8 cellular contexts compared by ENCODE assay signal in genomic region chr15:58331903-58332675, GRCh38.
DNase-seq lines count a peak whose midpoint lies in the region; ATAC-seq and TF ChIP-seq lines count a peak whose summit lies in the region.

No MANE protein-coding gene starts in this region.

- CTCF ChIA-PET in WTC11 (lab: Charles Lee): interaction anchor here (0.7 to 1.1 kb wide), 2 partner anchors 14 to 23 kb away, joined by 4 read pairs; no protein-coding TSS in a partner anchor
- CTCF ChIA-PET in mammary epithelial cell (lab: Charles Lee; ENCODE audit: low non-redundant PET): interaction anchor here (0.7 to 0.8 kb wide), 2 partner anchors 202 to 1412 kb away, joined by 3 read pairs; no protein-coding TSS in a partner anchor

- no peak for TF ChIP-seq CTCF in WTC11 (IDR thresholded peaks at IDR 0.05)
- TF ChIP-seq CTCF in mammary epithelial cell (conservative IDR thresholded peaks at IDR 0.05 in 1 of 2, IDR thresholded peaks at IDR 0.05 in 1 of 2; ENCODE audit: extremely low read depth in 1 of 2, insufficient read depth in 1 of 2, low read depth in 1 of 2, low read length in 2 of 2): no peak
- TF ChIP-seq CTCF in spleen (IDR thresholded peaks at IDR 0.05 in 8 of 11, conservative IDR thresholded peaks at IDR 0.05 in 3 of 11): no peak

- peak overlapping the region; percentile 73 for H3K27ac ChIP-seq in mammary epithelial cell (ENCODE audit: insufficient read depth, low read depth, low read length)
- H3K27ac ChIP-seq in spleen: peak overlapping the region; percentile 61 to 91 (median 84)

- H3K27me3 Mint-ChIP-seq in WTC11 (ENCODE audit: low read depth): no peaks in the 10 kb centered on the region

- peak overlapping the region; percentile 29; the same call in 1 of the 2 replicates for H3K4me3 Mint-ChIP-seq in WTC11

- H3K4me1 ChIP-seq in mammary epithelial cell (ENCODE audit: insufficient read depth, low read length) (peaks cover 22% of the 10 kb centered on the region), spleen (peaks cover 12 to 42% (median 30%) of the 10 kb centered on the region in 6 donors)

- H3K4me3 ChIP-seq in mammary epithelial cell (replicated peaks in 1 of 3; ENCODE audit: insufficient read depth in 1 of 3, low read depth in 2 of 3, low read length in 3 of 3) (no peak overlapping the region), spleen (peak overlapping the region in 1 of 8 donors; percentile 26)

- H3K9me3 ChIP-seq in mammary epithelial cell (replicated peaks; ENCODE audit: insufficient read depth, low read length) (no peaks in the 10 kb centered on the region), spleen (peaks cover 0 to 10% (median 3%) of the 10 kb centered on the region in 8 donors)

- peaks cover 7% of the 10 kb centered on the region for H3K36me3 Mint-ChIP-seq in WTC11

- peaks cover 42% of the 10 kb centered on the region for H3K4me1 Mint-ChIP-seq in WTC11

- intact Hi-C loops in mammary epithelial cell (cut with micrococcal nuclease) (loop anchor here (1.0 kb wide), 1 partner anchor 138 kb away; no protein-coding TSS in a partner anchor), spleen (cut with DNase I; ENCODE audit: low total_unique reads) (loop anchor here (10.0 kb wide), 1 partner anchor 57 kb away; no protein-coding TSS in a partner anchor)

- H3K27me3 ChIP-seq in mammary epithelial cell (ENCODE audit: insufficient read depth, low read length) (no peaks in the 10 kb centered on the region), spleen (replicated peaks in 1 of 7) (no peaks in the 10 kb centered on the region)

- H3K36me3 ChIP-seq in mammary epithelial cell (ENCODE audit: insufficient read depth, low read length): no peaks in the 10 kb centered on the region
- H3K36me3 ChIP-seq in spleen: no peaks in the 10 kb centered on the region

- ATAC-seq in HG03045 (IDR thresholded peaks at IDR 0.05; ENCODE audit: unreplicated experiment) (peak; percentile 84), WTC11 (peak; percentile 77)

- peak; percentile 95 for DNase-seq in NCI-H2171 treated with DMSO at 0.1 percent for 48 hours (lab: John Stamatoyannopoulos, UW)
- DNase-seq in WTC11 (ENCODE audit: low spot score): peak; percentile 38
- DNase-seq in mammary epithelial cell: peak; percentile 98
- peak; percentile 100 for DNase-seq in iris pigment epithelial cell (ENCODE audit: low read depth)
- peak; percentile 92 for DNase-seq in spleen
- DNase-seq in D341Med (ENCODE audit: low spot score): no peak

- POLR2A ChIA-PET in WTC11 (lab: Charles Lee): no interaction called here

- no peaks in the 10 kb centered on the region for H4K20me1 ChIP-seq in mammary epithelial cell (ENCODE audit: insufficient read depth, low read length)

- peak overlapping the region; percentile 86 for H2AFZ ChIP-seq in mammary epithelial cell (ENCODE audit: low read depth, low read length)

- no peaks in the 10 kb centered on the region for H3K79me2 ChIP-seq in mammary epithelial cell (ENCODE audit: insufficient read depth, low read length)

- peak overlapping the region; percentile 34 for H3K4me2 ChIP-seq in mammary epithelial cell (ENCODE audit: insufficient read depth, low read depth, low read length)

- WGBS in mammary epithelial cell (ENCODE audit: low coverage, missing lambda C conversion rate): 6% methylated on average over 7 of the region's 8 CpGs
- WGBS in spleen, 5 donors: 6 to 15% (median 13%) methylated on average over 8 of the region's 8 CpGs

- peak overlapping the region; percentile 40 for H3K9ac ChIP-seq in mammary epithelial cell (ENCODE audit: insufficient read depth, low read length)

- peak; percentile 21 for TF ChIP-seq POLR2A in GM15510 (IDR thresholded peaks at IDR 0.05; ENCODE audit: borderline replicate concordance, extremely low read depth, insufficient read length)
- no peak for TF ChIP-seq POLR2A in spleen (IDR thresholded peaks at IDR 0.05)

- dilution Hi-C loops in mammary epithelial cell (cut with HindIII; ENCODE audit: low sequenced_read_pairs): no loop called here

- TSS peak; percentile 99 for BruUV-seq in mammary epithelial cell (replicated peaks; lab: Mats Ljungman, UMichigan)

- peak overlapping the region; percentile 94 for H3K27ac Mint-ChIP-seq in WTC11

- in situ Hi-C loops in mammary epithelial cell (cut with MboI; ENCODE audit: low sequenced_read_pairs in 2 of 2): no loop called here

- peaks cover 17% of the 10 kb centered on the region for H3K9me3 Mint-ChIP-seq in WTC11

TF ChIP-seq in WTC11, 78 proteins besides CTCF, POLR2A, EP300 and RAD21:
- TF ChIP-seq NFATC4 (CRISPR knock-in tag; IDR thresholded peaks at IDR 0.05) (no peak), USF2 (CRISPR knock-in tag; IDR thresholded peaks at IDR 0.05) (peak; percentile 72), GABPB1 (CRISPR knock-in tag; IDR thresholded peaks at IDR 0.05) (peak; percentile 73)
- TF ChIP-seq, protein P1, sequence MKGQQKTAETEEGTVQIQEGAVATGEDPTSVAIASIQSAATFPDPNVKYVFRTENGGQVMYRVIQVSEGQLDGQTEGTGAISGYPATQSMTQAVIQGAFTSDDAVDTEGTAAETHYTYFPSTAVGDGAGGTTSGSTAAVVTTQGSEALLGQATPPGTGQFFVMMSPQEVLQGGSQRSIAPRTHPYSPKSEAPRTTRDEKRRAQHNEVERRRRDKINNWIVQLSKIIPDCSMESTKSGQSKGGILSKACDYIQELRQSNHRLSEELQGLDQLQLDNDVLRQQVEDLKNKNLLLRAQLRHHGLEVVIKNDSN (CRISPR knock-in tag; IDR thresholded peaks at IDR 0.05): peak; percentile 72
